8 cellular contexts compared by ENCODE assay signal in genomic region chr9:128657344-128657704, GRCh38. TPM values are rescaled to one million over a fixed set of nuclear protein-coding genes. Genes with fewer than 3 reads are reported as not detected.
DNase-seq lines count a peak whose midpoint lies in the region; ATAC-seq and TF ChIP-seq lines count a peak whose summit lies in the region.

No MANE protein-coding gene starts in this region.

- H3K27ac ChIP-seq in RWPE2 (ENCODE audit: poor library complexity, severe bottlenecking) (peak overlapping the region; percentile 76), epithelial cell of prostate (peak overlapping the region; percentile 97), rectal smooth muscle tissue (ENCODE audit: low read depth, low read length) (peak overlapping the region; percentile 100)

- H3K9ac ChIP-seq in ES-I3 (ENCODE audit: low read depth, low read length) (peak overlapping the region; percentile 99), rectal smooth muscle tissue (ENCODE audit: low read length) (no peak overlapping the region)

- H3K27me3 ChIP-seq in RWPE2 (ENCODE audit: insufficient read depth, poor library complexity, severe bottlenecking) (no peaks in the 10 kb centered on the region), rectal smooth muscle tissue (ENCODE audit: control insufficient read depth, insufficient read depth, low read length) (no peaks in the 10 kb centered on the region)

- DNase-seq in RWPE2 (ENCODE audit: low spot score) = no peak
- no peak for DNase-seq in epithelial cell of prostate (ENCODE audit: low read depth, low spot score)
- no peak for DNase-seq in RKO (ENCODE audit: low spot score)
- DNase-seq in A172 (ENCODE audit: low spot score) = no peak
- DNase-seq in DMS53 (lab: John Stamatoyannopoulos, UW) = no peak

- H3K4me3 ChIP-seq in RWPE2 (ENCODE audit: severe bottlenecking) (peak overlapping the region; percentile 76), rectal smooth muscle tissue (ENCODE audit: low read length) (peak overlapping the region; percentile 91)

- H3K4me1 ChIP-seq in ES-I3 (ENCODE audit: insufficient read depth, low read length) (no peaks in the 10 kb centered on the region), RWPE2 (ENCODE audit: insufficient read depth, poor library complexity, severe bottlenecking) (no peaks in the 10 kb centered on the region), rectal smooth muscle tissue (ENCODE audit: control insufficient read depth, insufficient read depth, low read length) (no peaks in the 10 kb centered on the region)

- TF ChIP-seq CTCF in RWPE2 (IDR thresholded peaks at IDR 0.05; ENCODE audit: poor library complexity, severe bottlenecking) = no peak

- ATAC-seq in RWPE2 (ENCODE audit: low read depth) = no peak
- no peak for ATAC-seq in HG02870 (IDR thresholded peaks at IDR 0.05; ENCODE audit: unreplicated experiment)

- no peaks in the 10 kb centered on the region for H3K9me3 ChIP-seq in ES-I3 (ENCODE audit: control insufficient read depth, insufficient read depth, low read length)
- H3K9me3 ChIP-seq in RWPE2 (ENCODE audit: severe bottlenecking) = no peaks in the 10 kb centered on the region

- H3K36me3 ChIP-seq in ES-I3 (ENCODE audit: insufficient read depth, low read length) = no peaks in the 10 kb centered on the region
- H3K36me3 ChIP-seq in RWPE2 (ENCODE audit: low read depth) = no peaks in the 10 kb centered on the region
- H3K36me3 ChIP-seq in rectal smooth muscle tissue (ENCODE audit: control insufficient read depth, insufficient read depth, low read length) = no peaks in the 10 kb centered on the region

RNA-seq across cellular contexts. Expression of gene DYNC2I2, which starts 0.7 kb away (rescaled TPM):
- total RNA-seq in A172 (2014; rRNA removed; shearing (Covaris generic)) = 239 and 244 TPM in 2 replicates

RNA-seq across cellular contexts. Expression of gene SET, which starts 31.7 kb away (rescaled TPM):
- 1,187 and 1,647 TPM in 2 replicates for total RNA-seq in A172 (2014; rRNA removed; shearing (Covaris generic))

RNA-seq across cellular contexts. Expression of gene PKN3, which starts 45.0 kb away (rescaled TPM):
- total RNA-seq in A172 (2014; rRNA removed; shearing (Covaris generic)) = 16.6 and 18.1 TPM in 2 replicates
